1 cellular context compared by ENCODE assay signal in genomic region chr16:2267913-2268666, GRCh38.
TF ChIP-seq lines count a peak whose summit lies in the region.

RNPS1 (minus strand) TSS chr16:2268126; CDS start chr16:2264643, 3,483 bp downstream.

TF ChIP-seq in HepG2, 621 proteins besides CTCF, POLR2A, EP300 and RAD21 (continued from another document and continues in another):
- TF ChIP-seq ZNF646 (CRISPR knock-in tag; IDR thresholded peaks at IDR 0.05) (no peak), CEBPG (CRISPR knock-in tag; IDR thresholded peaks at IDR 0.05) (peak; percentile 64), ZNF749 (CRISPR knock-in tag; IDR thresholded peaks at IDR 0.05; ENCODE audit: borderline replicate concordance) (peak; percentile 44; the same call in 1 of the 2 replicates), SAP130 (CRISPR knock-in tag; IDR thresholded peaks at IDR 0.05; ENCODE audit: low read depth) (peak; percentile 96), DMAP1 (CRISPR knock-in tag; IDR thresholded peaks at IDR 0.05) (peak; percentile 97), NCOR1 (IDR thresholded peaks at IDR 0.05; ENCODE audit: borderline replicate concordance, low read length) (peak; percentile 50; the same call in 1 of the 2 replicates), CREBL2 (CRISPR knock-in tag; IDR thresholded peaks at IDR 0.05; ENCODE audit: borderline replicate concordance) (0 out of 2 replicates have a peak, but pooled peaks have one; percentile 70), ZNF441 (CRISPR knock-in tag; IDR thresholded peaks at IDR 0.05; ENCODE audit: borderline replicate concordance) (peak; percentile 77; the same call in 1 of the 2 replicates), ZNF124 (CRISPR knock-in tag; IDR thresholded peaks at IDR 0.05) (peak; percentile 67; the same call in 1 of the 2 replicates), REL (CRISPR knock-in tag; conservative IDR thresholded peaks at IDR 0.05) (no peak), NFYB (CRISPR knock-in tag; IDR thresholded peaks at IDR 0.05) (peak; percentile 81), ZMAT3 (CRISPR knock-in tag; conservative IDR thresholded peaks at IDR 0.05) (peak; percentile 83; the same call in 1 of the 2 replicates), ZNF879 (CRISPR knock-in tag; IDR thresholded peaks at IDR 0.05) (peak; percentile 53; the same call in 1 of the 2 replicates), FOSL2 (CRISPR knock-in tag; IDR thresholded peaks at IDR 0.05) (peak; percentile 47; the same call in 1 of the 2 replicates), DZIP1 (CRISPR knock-in tag; IDR thresholded peaks at IDR 0.05) (no peak; the same call in 1 of the 2 replicates), TBX2 (CRISPR knock-in tag; IDR thresholded peaks at IDR 0.05; ENCODE audit: borderline replicate concordance) (peak; percentile 77), RXRA (CRISPR knock-in tag; IDR thresholded peaks at IDR 0.05) (peak; percentile 80), ZNF234 (CRISPR knock-in tag; conservative IDR thresholded peaks at IDR 0.05) (no peak), SP2 (CRISPR knock-in tag; IDR thresholded peaks at IDR 0.05) (peak; percentile 70), GATAD2A (CRISPR knock-in tag; IDR thresholded peaks at IDR 0.05) (0 out of 2 replicates have a peak, but pooled peaks have one; percentile 15), SMARCC2 (IDR thresholded peaks at IDR 0.05) (no peak), PCBP2 (optimal IDR thresholded peaks at IDR 0.05; ENCODE audit: low read depth, low read length, poor library complexity, severe bottlenecking) (no peak), CREB3 (CRISPR knock-in tag; IDR thresholded peaks at IDR 0.05) (0 out of 2 replicates have a peak, but pooled peaks have one; percentile 30), TEF (CRISPR knock-in tag; IDR thresholded peaks at IDR 0.05) (0 out of 2 replicates have a peak, but pooled peaks have one; percentile 73), ZBTB38 (CRISPR knock-in tag; IDR thresholded peaks at IDR 0.05) (0 out of 2 replicates have a peak, but pooled peaks have one; percentile 30), HHEX (CRISPR knock-in tag; IDR thresholded peaks at IDR 0.05) (no peak), ZNF431 (CRISPR knock-in tag; IDR thresholded peaks at IDR 0.05; ENCODE audit: borderline replicate concordance, low read depth) (0 out of 2 replicates have a peak, but pooled peaks have one; percentile 46), ZNF710 (CRISPR knock-in tag; IDR thresholded peaks at IDR 0.05; ENCODE audit: borderline replicate concordance) (peak; percentile 77), TOE1 (CRISPR knock-in tag; IDR thresholded peaks at IDR 0.05) (no peak; the same call in 1 of the 2 replicates), NFIC (IDR thresholded peaks at IDR 0.05; ENCODE audit: low read length) (no peak), USF2 (IDR thresholded peaks at IDR 0.05; ENCODE audit: low read depth, low read length) (no peak), USF2 (CRISPR knock-in tag; IDR thresholded peaks at IDR 0.05; ENCODE audit: borderline replicate concordance) (no peak; the same call in 1 of the 2 replicates), EHMT2 (IDR thresholded peaks at IDR 0.05; ENCODE audit: borderline replicate concordance, low read depth, low read length) (no peak), ZNF251 (CRISPR knock-in tag; IDR thresholded peaks at IDR 0.05) (no peak), ZNF619 (CRISPR knock-in tag; IDR thresholded peaks at IDR 0.05) (peak; percentile 76), HOXA3 (CRISPR knock-in tag; IDR thresholded peaks at IDR 0.05) (peak; percentile 99), ZNF652 (CRISPR knock-in tag; IDR thresholded peaks at IDR 0.05; ENCODE audit: borderline replicate concordance, low read depth) (peak; percentile 97), RBM39 (IDR thresholded peaks at IDR 0.05; ENCODE audit: low read depth, low read length, poor library complexity, severe bottlenecking) (peak; percentile 93), ZNF337 (CRISPR knock-in tag; IDR thresholded peaks at IDR 0.05; ENCODE audit: borderline replicate concordance, low read depth) (0 out of 2 replicates have a peak, but pooled peaks have one; percentile 35), TERF1 (CRISPR knock-in tag; IDR thresholded peaks at IDR 0.05) (no peak), RFXANK (CRISPR knock-in tag; IDR thresholded peaks at IDR 0.05) (0 out of 2 replicates have a peak, but pooled peaks have one; percentile 47), GLI4 (CRISPR knock-in tag; IDR thresholded peaks at IDR 0.05; ENCODE audit: borderline replicate concordance) (peak; percentile 53; the same call in 1 of the 2 replicates), ZNF790 (CRISPR knock-in tag; IDR thresholded peaks at IDR 0.05; ENCODE audit: borderline replicate concordance) (peak; percentile 91), NPAS2 (CRISPR knock-in tag; IDR thresholded peaks at IDR 0.05; ENCODE audit: borderline replicate concordance) (no peak), RFXAP (CRISPR knock-in tag; IDR thresholded peaks at IDR 0.05; ENCODE audit: borderline replicate concordance) (peak; percentile 66), ZNF781 (CRISPR knock-in tag; IDR thresholded peaks at IDR 0.05; ENCODE audit: borderline replicate concordance, not compliant biosample characterization) (peak; percentile 89), PHF21A (CRISPR knock-in tag; IDR thresholded peaks at IDR 0.05) (peak; percentile 38; the same call in 1 of the 2 replicates)
